In genomic region chr7:16345979-16346958, GRCh38 we compare ENCODE assay signal across 10 cellular contexts.
DNase-seq lines count a peak whose midpoint lies in the region; ATAC-seq, FAIRE-seq and TF ChIP-seq lines count a peak whose summit lies in the region.
"Had no signal": no experiment of that assay in that cellular context is flagged by ENCODE, and none has a peak within 500 bp of the region (broad histone marks: within the 10 kb centered on the region; RNA-seq: fewer than 3 reads in every experiment).

No MANE protein-coding gene starts in this region.

- H3K9me3 ChIP-seq in stomach: peaks cover 0 to 8% (median 5%) of the 10 kb centered on the region in 4 donors
- no peaks in the 10 kb centered on the region for H3K9me3 ChIP-seq in gastrocnemius medialis
- H3K9me3 ChIP-seq: adrenal gland, vagina had no signal

- H3K27ac ChIP-seq in stomach (peak overlapping the region in 2 of 5 donors; percentile 1 to 54), gastrocnemius medialis (no peak overlapping the region)
- H3K27ac ChIP-seq: adrenal gland, vagina had no signal

- H3K4me1 ChIP-seq in stomach (peaks cover 0 to 28% (median 23%) of the 10 kb centered on the region in 4 donors), gastrocnemius medialis (no peaks in the 10 kb centered on the region)
- H3K4me1 ChIP-seq: adrenal gland had no signal

- no peak for TF ChIP-seq CTCF in D721Med (IDR thresholded peaks at IDR 0.05; ENCODE audit: insufficient read depth, missing control alignments)
- no peak for TF ChIP-seq CTCF in stomach (IDR thresholded peaks at IDR 0.05)
- no peak for TF ChIP-seq CTCF in gastrocnemius medialis (IDR thresholded peaks at IDR 0.05 in 4 of 5, conservative IDR thresholded peaks at IDR 0.05 in 1 of 5)

- in situ Hi-C loops in gastrocnemius medialis (cut with MboI; ENCODE audit: low sequenced_read_pairs in 4 of 4): no loop called here

- no peak for ATAC-seq in gastrocnemius medialis

- no peak for TF ChIP-seq EP300 in stomach (IDR thresholded peaks at IDR 0.05)

- intact Hi-C loops in stomach (cut with DNase I; ENCODE audit: low total_unique reads): no loop called here
- intact Hi-C loops in gastrocnemius medialis (cut with DNase I; ENCODE audit: low total_unique reads): no loop called here

- FAIRE-seq in D721Med (lab: Jason Lieb, UNC): peak; percentile 66

- H3K36me3 ChIP-seq in stomach: no peaks in the 10 kb centered on the region
- H3K36me3 ChIP-seq in gastrocnemius medialis: no peaks in the 10 kb centered on the region
- H3K36me3 ChIP-seq: adrenal gland, vagina had no signal

- DNase-seq in D721Med (ENCODE audit: insufficient read length, low spot score) (no peak), HCEC 1CT (peak; percentile 87), NCI-H526 treated with DMSO at 0.1 percent for 48 hours (lab: John Stamatoyannopoulos, UW) (peak; percentile 52), iPS-NIHi11 (ENCODE audit: low spot score) (peak; percentile 15), stomach (no peak), gastrocnemius medialis (no peak), NCI-H510A (lab: John Stamatoyannopoulos, UW) (no peak), DMS153 (lab: John Stamatoyannopoulos, UW) (no peak)
- DNase-seq: adrenal gland had no signal

- no peak for TF ChIP-seq POLR2A in stomach (IDR thresholded peaks at IDR 0.05)
- TF ChIP-seq POLR2A in gastrocnemius medialis (IDR thresholded peaks at IDR 0.05): no peak

- H3K27me3 ChIP-seq in stomach (no peaks in the 10 kb centered on the region), gastrocnemius medialis (no peaks in the 10 kb centered on the region)
- H3K27me3 ChIP-seq: adrenal gland, vagina had no signal

- 35 to 56% (median 49%) methylated on average over 5 of the region's 5 CpGs for WGBS in stomach, 5 donors

- H3K4me3 ChIP-seq in stomach: no peak overlapping the region
- no peak overlapping the region for H3K4me3 ChIP-seq in gastrocnemius medialis
- H3K4me3 ChIP-seq: adrenal gland, vagina had no signal

Comparison
In these comparisons a context has a peak if more than half of its experiments do, and no peak if none do; other contexts are left out.
1. DNase-seq: peak in HCEC 1CT (single experiment), NCI-H526 treated with DMSO at 0.1 percent for 48 hours (single experiment) and iPS-NIHi11 (single experiment); none in D721Med (single experiment), stomach (single experiment), gastrocnemius medialis (0 of 2), NCI-H510A (single experiment) and DMS153 (single experiment).